ENCODE assay signal across 8 cellular contexts in the genomic region with DNA sequence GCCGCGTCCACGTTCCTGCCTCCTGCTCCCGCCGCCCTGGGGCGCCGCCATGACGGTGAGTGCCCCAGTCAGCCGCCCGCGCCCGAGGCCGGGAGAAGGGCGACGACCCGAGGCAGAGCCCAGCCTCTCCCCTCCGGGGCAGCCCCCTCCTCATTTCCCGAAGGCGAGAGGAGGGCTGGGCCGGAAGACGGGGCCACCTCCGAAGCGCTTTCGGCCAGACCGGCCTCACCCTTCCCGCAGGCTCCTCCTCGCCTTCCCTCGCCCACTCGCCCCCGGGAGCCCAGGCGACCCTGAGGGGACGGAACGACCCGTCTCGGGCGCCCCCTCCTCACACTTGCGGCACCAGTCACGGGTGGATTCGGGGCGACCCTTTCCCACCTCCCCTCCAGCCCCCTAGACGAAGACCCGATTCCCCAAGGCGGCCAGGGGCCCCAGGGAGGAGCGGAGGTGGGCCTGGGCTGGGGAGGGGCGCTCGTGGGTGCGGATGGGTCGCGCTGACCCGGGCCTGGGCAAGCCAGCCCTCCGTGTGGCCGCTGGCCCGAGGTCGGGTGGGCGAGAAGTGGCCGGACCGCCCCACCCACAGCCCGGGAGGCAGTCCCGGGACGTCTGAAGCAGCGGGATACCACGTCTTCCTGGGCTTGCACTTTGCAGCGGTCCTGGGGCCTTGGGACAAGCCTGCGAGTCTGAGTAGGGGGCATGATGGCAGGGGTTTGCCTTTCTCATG. TPM values are rescaled to one million over a fixed set of nuclear protein-coding genes. Genes with fewer than 3 reads are reported as not detected.
DNase-seq lines count a peak whose midpoint lies in the region; ATAC-seq and TF ChIP-seq lines count a peak whose summit lies in the region.

No MANE protein-coding gene starts in this region.

- peak overlapping the region; percentile 84 to 93 (median 91) for H3K9ac ChIP-seq in skeletal muscle tissue (ENCODE audit: low read depth in 1 of 3, low read length in 3 of 3)

- peaks cover 9% of the 10 kb centered on the region for H3K36me3 Mint-ChIP-seq in activated T-cell treated with anti-CD3 and anti-CD28 coated beads, Interleukin-2, amount 50 U/mL, for 24 hours (ENCODE audit: low read depth)

- H3K4me1 ChIP-seq in left ventricle myocardium inferior, result peaks cover 78% of the 10 kb centered on the region
- peaks cover 54 to 56% (median 55%) of the 10 kb centered on the region in 3 donors for H3K4me1 ChIP-seq in skeletal muscle tissue (ENCODE audit: control insufficient read depth in 3 of 3, insufficient read depth in 3 of 3, low read length in 3 of 3)

- DNase-seq in DMS53 (lab: John Stamatoyannopoulos, UW), result peak; percentile 4
- DNase-seq in DMS53 treated with DMSO at 0.1 percent for 48 hours (lab: John Stamatoyannopoulos, UW; ENCODE audit: unreplicated experiment), result no peak
- peak; percentile 74 for DNase-seq in activated T-cell treated with anti-CD3 and anti-CD28 coated beads, Interleukin-2, amount 50 U/mL, for 24 hours
- DNase-seq in left ventricle myocardium inferior, result peak; percentile 49
- no peak for DNase-seq in NCI-H1930 (lab: John Stamatoyannopoulos, UW)
- no peak for DNase-seq in AG08395 (ENCODE audit: low spot score)

- no peaks in the 10 kb centered on the region for H3K27me3 ChIP-seq in left ventricle myocardium inferior (ENCODE audit: low read depth)
- no peaks in the 10 kb centered on the region for H3K27me3 ChIP-seq in skeletal muscle tissue (ENCODE audit: control insufficient read depth in 3 of 3, insufficient read depth in 3 of 3, low read length in 3 of 3)

- H3K4me1 Mint-ChIP-seq in activated T-cell treated with anti-CD3 and anti-CD28 coated beads, Interleukin-2, amount 50 U/mL, for 24 hours (ENCODE audit: low read depth), result peaks cover 39% of the 10 kb centered on the region

- H3K4me3 ChIP-seq in left ventricle myocardium inferior (peak overlapping the region; percentile 100), skeletal muscle tissue (ENCODE audit: low read length in 3 of 3) (peak overlapping the region; percentile 83 to 89 (median 83))

- H3K9me3 ChIP-seq in left ventricle myocardium inferior (replicated peaks), result no peaks in the 10 kb centered on the region
- H3K9me3 ChIP-seq in skeletal muscle tissue (ENCODE audit: control insufficient read depth in 3 of 3, low read length in 3 of 3), result no peaks in the 10 kb centered on the region

- H3K36me3 ChIP-seq in left ventricle myocardium inferior (no peaks in the 10 kb centered on the region), skeletal muscle tissue (ENCODE audit: control insufficient read depth in 3 of 3, insufficient read depth in 3 of 3, low read length in 3 of 3) (no peaks in the 10 kb centered on the region)

- intact Hi-C loops in left ventricle myocardium inferior (cut with micrococcal nuclease), result no loop called here

- no peaks in the 10 kb centered on the region for H3K27me3 Mint-ChIP-seq in activated T-cell treated with anti-CD3 and anti-CD28 coated beads, Interleukin-2, amount 50 U/mL, for 24 hours

- peak overlapping the region; percentile 100 for H3K27ac ChIP-seq in left ventricle myocardium inferior (replicated peaks)
- peak overlapping the region; percentile 85 for H3K27ac ChIP-seq in skeletal muscle tissue (ENCODE audit: low read depth, low read length)

- H3K27ac Mint-ChIP-seq in activated T-cell treated with anti-CD3 and anti-CD28 coated beads, Interleukin-2, amount 50 U/mL, for 24 hours, result peak overlapping the region; percentile 87

- peak overlapping the region; percentile 83 for H3K4me3 Mint-ChIP-seq in activated T-cell treated with anti-CD3 and anti-CD28 coated beads, Interleukin-2, amount 50 U/mL, for 24 hours

- TF ChIP-seq CTCF in left ventricle myocardium inferior (IDR thresholded peaks at IDR 0.05; ENCODE audit: borderline replicate concordance), result no peak

- peak; percentile 6 for ATAC-seq in HG03457 (IDR thresholded peaks at IDR 0.05; ENCODE audit: unreplicated experiment)

- H3K9me3 Mint-ChIP-seq in activated T-cell treated with anti-CD3 and anti-CD28 coated beads, Interleukin-2, amount 50 U/mL, for 24 hours, result no peaks in the 10 kb centered on the region

RNA-seq across cellular contexts. Expression of gene TRIOBP, which starts 49.7 kb away (rescaled TPM):
- total RNA-seq in left ventricle myocardium inferior, result 86.5 TPM
- 26.6 TPM for total RNA-seq in skeletal muscle tissue

Comparison
In these comparisons a context has a peak if more than half of its experiments do, and no peak if none do; other contexts are left out.
1. DNase-seq: peak in DMS53 (single experiment), activated T-cell treated with anti-CD3 and anti-CD28 coated beads, Interleukin-2, amount 50 U/mL, for 24 hours (single experiment) and left ventricle myocardium inferior (single experiment); none in DMS53 treated with DMSO at 0.1 percent for 48 hours (single experiment), NCI-H1930 (0 of 2) and AG08395 (single experiment).